8 cellular contexts compared by ENCODE assay signal in genomic region chr6:35297541-35298481, GRCh38.
DNase-seq lines count a peak whose midpoint lies in the region; ATAC-seq lines count a peak whose summit lies in the region.

TSS of gene DEF6 (plus strand) at chr6:35297818. CDS start at chr6:35297857, 39 bp downstream.

- no peaks in the 10 kb centered on the region for H3K9me3 Mint-ChIP-seq in memory B cell

- H3K27me3 Mint-ChIP-seq in memory B cell: no peaks in the 10 kb centered on the region

- H3K36me3 Mint-ChIP-seq in memory B cell: peaks cover 5% of the 10 kb centered on the region

- H3K27ac Mint-ChIP-seq in memory B cell: peak within 1 kb of the TSS; percentile 84

- peaks cover 31% of the 10 kb centered on the region for H3K4me1 Mint-ChIP-seq in memory B cell

- peak; percentile 78 for DNase-seq in Ammon's horn (ENCODE audit: low spot score)
- peak; percentile 74 for DNase-seq in NCI-H526 treated with DMSO at 0.1 percent for 48 hours (lab: John Stamatoyannopoulos, UW)
- DNase-seq in activated CD4-positive, alpha-beta T cell treated with anti-CD3 and anti-CD28 coated beads, Interleukin-2, amount 50 U/mL, for 48 hours: peak; percentile 87 to 90
- DNase-seq in ecto neural progenitor cell (ENCODE audit: low spot score): peak; percentile 89
- peak; percentile 75 to 84 for DNase-seq in memory B cell (ENCODE audit: low spot score in 2 of 2)
- peak; percentile 58 for DNase-seq in stimulated activated CD8-positive, alpha-beta memory T cell treated with anti-CD3 and anti-CD28 coated beads, Interleukin-15, amount 100 ng/mL, for 24 hours (ENCODE audit: low read depth)

- ATAC-seq in GM19035 (IDR thresholded peaks at IDR 0.05; ENCODE audit: unreplicated experiment) (peak; percentile 70), HG03354 (IDR thresholded peaks at IDR 0.05; ENCODE audit: poor library complexity, severe bottlenecking, unreplicated experiment) (peak; percentile 86), memory B cell (ENCODE audit: low read depth) (peak; percentile 85)

- H3K4me3 Mint-ChIP-seq in memory B cell: peak within 1 kb of the TSS; percentile 76

Comparison
In these comparisons a context has a peak if more than half of its experiments do, and no peak if none do; other contexts are left out.
1. Peak in every context shown above with its lines: DNase-seq and ATAC-seq.